In the genomic region with DNA sequence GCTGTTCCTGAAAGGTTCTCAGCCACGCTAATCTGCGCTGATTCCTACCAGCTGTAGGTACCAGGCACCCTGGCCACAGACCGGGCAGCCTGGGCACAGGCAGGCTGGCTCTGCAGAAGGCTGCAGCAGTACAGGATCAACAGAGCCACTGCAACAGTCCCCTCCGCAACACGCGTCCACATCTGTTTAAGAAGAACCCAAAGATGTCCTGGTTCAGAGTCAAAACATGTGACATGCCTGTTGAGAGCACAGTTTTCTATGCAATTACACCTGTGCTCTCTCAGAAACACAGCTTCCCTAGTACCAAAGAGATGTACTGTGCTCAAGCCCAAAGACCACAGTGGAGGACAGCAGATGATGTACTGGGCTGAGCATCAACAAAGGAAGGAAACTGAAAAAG, we compare ENCODE assay signal across 8 cellular contexts. TPM values are rescaled to one million over a fixed set of nuclear protein-coding genes. Genes with fewer than 3 reads are reported as not detected.
DNase-seq lines count a peak whose midpoint lies in the region; ATAC-seq and TF ChIP-seq lines count a peak whose summit lies in the region.

No MANE protein-coding gene starts in this region.

- H3K4me3 Mint-ChIP-seq in activated CD4-positive, alpha-beta T cell treated with anti-CD3 and anti-CD28 coated beads for 36 hours, result peak overlapping the region; percentile 10
- no peak overlapping the region for H3K4me3 Mint-ChIP-seq in stimulated activated memory B cell treated with anti-CD40 and anti-IgM and Interleukin-4, amounts not matched to agents 10 μg/mL and 1 μg/mL and 100 μg/mL, for 72 hours

- H3K27ac ChIP-seq in VCaP (peak overlapping the region; percentile 86), stomach smooth muscle (ENCODE audit: low read length) (peak overlapping the region; percentile 76)

- peak overlapping the region; percentile 34 to 57 for H3K4me3 ChIP-seq in stomach smooth muscle (ENCODE audit: low read length in 2 of 2)

- ATAC-seq in activated CD4-positive, alpha-beta T cell treated with anti-CD3 and anti-CD28 coated beads for 36 hours, result no peak
- no peak for ATAC-seq in HG03280 (IDR thresholded peaks at IDR 0.05; ENCODE audit: unreplicated experiment)
- no peak for ATAC-seq in stimulated activated memory B cell treated with anti-CD40 and anti-IgM and Interleukin-4, amounts not matched to agents 10 μg/mL and 1 μg/mL and 100 μg/mL, for 72 hours

- peaks cover 5% of the 10 kb centered on the region for H3K9me3 Mint-ChIP-seq in activated CD4-positive, alpha-beta T cell treated with anti-CD3 and anti-CD28 coated beads for 36 hours (ENCODE audit: low read depth)
- H3K9me3 Mint-ChIP-seq in stimulated activated memory B cell treated with anti-CD40 and anti-IgM and Interleukin-4, amounts not matched to agents 10 μg/mL and 1 μg/mL and 100 μg/mL, for 72 hours, result peaks cover 10% of the 10 kb centered on the region

- H3K4me1 Mint-ChIP-seq in activated CD4-positive, alpha-beta T cell treated with anti-CD3 and anti-CD28 coated beads for 36 hours, result peaks cover 89% of the 10 kb centered on the region
- peaks cover 32% of the 10 kb centered on the region for H3K4me1 Mint-ChIP-seq in stimulated activated memory B cell treated with anti-CD40 and anti-IgM and Interleukin-4, amounts not matched to agents 10 μg/mL and 1 μg/mL and 100 μg/mL, for 72 hours

- DNase-seq in activated CD4-positive, alpha-beta T cell treated with anti-CD3 and anti-CD28 coated beads for 36 hours, result no peak
- no peak for DNase-seq in activated CD4-positive, alpha-beta T cell treated with anti-CD3 and anti-CD28 coated beads, Interleukin-2, amount 50 U/mL, for 4 hours
- DNase-seq in head of caudate nucleus (peak in 28 of 42 donors; percentile 12 to 75 (median 34)), NCI-H2107 treated with DMSO at 0.1 percent for 48 hours (lab: John Stamatoyannopoulos, UW; ENCODE audit: unreplicated experiment) (no peak)

- TF ChIP-seq CTCF in VCaP (conservative IDR thresholded peaks at IDR 0.05), result no peak

- H3K27ac Mint-ChIP-seq in activated CD4-positive, alpha-beta T cell treated with anti-CD3 and anti-CD28 coated beads for 36 hours, result peak overlapping the region; percentile 52
- H3K27ac Mint-ChIP-seq in stimulated activated memory B cell treated with anti-CD40 and anti-IgM and Interleukin-4, amounts not matched to agents 10 μg/mL and 1 μg/mL and 100 μg/mL, for 72 hours, result no peak overlapping the region

- no peaks in the 10 kb centered on the region for H3K27me3 ChIP-seq in stomach smooth muscle (ENCODE audit: control insufficient read depth in 1 of 2, insufficient read depth in 2 of 2, low read length in 2 of 2)

- H3K36me3 ChIP-seq in stomach smooth muscle (ENCODE audit: control insufficient read depth in 2 of 2, insufficient read depth in 2 of 2, low read length in 2 of 2), result no peaks in the 10 kb centered on the region

- POLR2A ChIA-PET in activated CD4-positive, alpha-beta T cell treated with anti-CD3 and anti-CD28 coated beads for 36 hours (lab: Charles Lee), result interaction anchor here (0.9 kb wide), 1 partner anchor 13 kb away, joined by 3 read pairs; no protein-coding TSS in a partner anchor

- H3K27me3 Mint-ChIP-seq in activated CD4-positive, alpha-beta T cell treated with anti-CD3 and anti-CD28 coated beads for 36 hours, result no peaks in the 10 kb centered on the region
- peaks cover 14% of the 10 kb centered on the region for H3K27me3 Mint-ChIP-seq in stimulated activated memory B cell treated with anti-CD40 and anti-IgM and Interleukin-4, amounts not matched to agents 10 μg/mL and 1 μg/mL and 100 μg/mL, for 72 hours

- CTCF ChIA-PET in activated CD4-positive, alpha-beta T cell treated with anti-CD3 and anti-CD28 coated beads for 36 hours (lab: Charles Lee), result interaction anchor here (1.7 kb wide), 1 partner anchor 9 kb away, joined by 6 read pairs; no protein-coding TSS in a partner anchor

- H3K9me3 ChIP-seq in stomach smooth muscle (ENCODE audit: control insufficient read depth in 2 of 2, low read length in 2 of 2), result no peaks in the 10 kb centered on the region

- intact Hi-C loops in activated CD4-positive, alpha-beta T cell treated with anti-CD3 and anti-CD28 coated beads for 36 hours (cut with DNase I, micrococcal nuclease), result loop anchor here in 1 of 2 experiments (10.0 kb wide), 1 partner anchor 177 kb away; no protein-coding TSS in a partner anchor
- intact Hi-C loops in head of caudate nucleus (cut with DNase I), result loop anchor here (2.0 to 5.0 kb wide), 2 partner anchors 29 to 75 kb away; no protein-coding TSS in a partner anchor

- peaks cover 14% of the 10 kb centered on the region for H3K36me3 Mint-ChIP-seq in activated CD4-positive, alpha-beta T cell treated with anti-CD3 and anti-CD28 coated beads for 36 hours (ENCODE audit: low read depth)
- H3K36me3 Mint-ChIP-seq in stimulated activated memory B cell treated with anti-CD40 and anti-IgM and Interleukin-4, amounts not matched to agents 10 μg/mL and 1 μg/mL and 100 μg/mL, for 72 hours, result no peaks in the 10 kb centered on the region

- peak overlapping the region; percentile 30 to 66 for H3K9ac ChIP-seq in stomach smooth muscle (ENCODE audit: low read length in 2 of 2)

- H3K4me1 ChIP-seq in stomach smooth muscle (ENCODE audit: control insufficient read depth, insufficient read depth, low read length), result peaks cover 87% of the 10 kb centered on the region

RNA-seq across cellular contexts. Expression of gene LRIG1, which starts 18.8 kb away (rescaled TPM):
- total RNA-seq in activated CD4-positive, alpha-beta T cell treated with anti-CD3 and anti-CD28 coated beads for 36 hours, result 10 to 100 TPM; 19.1 to 22.7 TPM

Comparison
In these comparisons a context has a peak if more than half of its experiments do, and no peak if none do; other contexts are left out.
1. DNase-seq: peak in head of caudate nucleus (28 of 42); none in activated CD4-positive, alpha-beta T cell treated with anti-CD3 and anti-CD28 coated beads for 36 hours (single experiment), activated CD4-positive, alpha-beta T cell treated with anti-CD3 and anti-CD28 coated beads, Interleukin-2, amount 50 U/mL, for 4 hours (0 of 2) and NCI-H2107 treated with DMSO at 0.1 percent for 48 hours (single experiment).